In the genomic region with DNA sequence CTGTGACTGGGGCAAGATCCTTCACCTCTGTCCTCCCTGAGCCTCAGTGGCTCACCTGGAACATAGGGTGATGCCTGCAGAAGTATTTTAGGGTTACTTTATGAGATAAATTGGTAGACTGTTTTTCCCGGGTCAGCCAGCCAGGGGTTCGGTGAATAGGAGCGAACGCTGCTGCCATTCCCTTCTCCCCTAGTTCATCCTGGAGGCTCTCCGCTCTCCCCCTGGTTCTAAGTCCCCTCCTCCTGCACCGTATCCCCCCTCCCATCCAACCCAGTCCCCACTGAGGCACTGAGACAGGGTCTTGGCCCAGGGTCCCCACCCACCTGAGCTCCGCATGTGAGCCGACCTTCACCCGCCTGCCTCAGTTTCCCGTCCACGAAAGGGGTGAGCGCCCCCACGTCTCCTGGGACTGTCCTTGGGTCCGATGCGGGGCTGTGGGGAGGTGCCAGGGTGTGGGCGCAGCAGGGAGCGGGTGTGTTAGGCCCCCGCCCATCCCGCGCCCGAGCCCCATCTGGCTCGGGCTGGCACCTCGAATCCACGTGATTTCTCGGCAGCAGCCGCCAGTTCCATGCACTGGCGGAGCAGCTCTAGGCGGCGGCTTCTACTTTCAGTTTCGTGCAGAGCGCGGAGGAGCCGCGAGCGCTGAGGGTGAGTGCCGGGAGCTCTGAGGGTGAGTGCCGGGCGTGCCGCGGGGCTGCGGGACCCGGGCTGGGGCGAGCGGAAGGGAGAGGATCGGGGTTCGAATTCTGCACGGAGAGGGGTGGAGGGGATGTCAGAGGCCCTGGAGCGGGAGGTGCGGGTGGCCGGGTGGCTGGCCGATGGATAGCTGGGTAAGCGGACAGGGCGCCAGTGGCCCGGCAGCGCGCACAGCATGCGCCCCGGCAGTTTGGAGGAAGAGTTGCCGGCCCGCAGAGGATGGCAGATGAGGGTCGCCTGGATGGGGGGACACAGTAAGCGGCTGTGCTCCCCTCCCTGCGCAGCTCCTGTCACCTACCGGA, we compare ENCODE assay signal across 7 cellular contexts. TPM values are rescaled to one million over a fixed set of nuclear protein-coding genes. Genes with fewer than 3 reads are reported as not detected.
DNase-seq lines count a peak whose midpoint lies in the region; ATAC-seq, FAIRE-seq and TF ChIP-seq lines count a peak whose summit lies in the region.

A gene with protein sequence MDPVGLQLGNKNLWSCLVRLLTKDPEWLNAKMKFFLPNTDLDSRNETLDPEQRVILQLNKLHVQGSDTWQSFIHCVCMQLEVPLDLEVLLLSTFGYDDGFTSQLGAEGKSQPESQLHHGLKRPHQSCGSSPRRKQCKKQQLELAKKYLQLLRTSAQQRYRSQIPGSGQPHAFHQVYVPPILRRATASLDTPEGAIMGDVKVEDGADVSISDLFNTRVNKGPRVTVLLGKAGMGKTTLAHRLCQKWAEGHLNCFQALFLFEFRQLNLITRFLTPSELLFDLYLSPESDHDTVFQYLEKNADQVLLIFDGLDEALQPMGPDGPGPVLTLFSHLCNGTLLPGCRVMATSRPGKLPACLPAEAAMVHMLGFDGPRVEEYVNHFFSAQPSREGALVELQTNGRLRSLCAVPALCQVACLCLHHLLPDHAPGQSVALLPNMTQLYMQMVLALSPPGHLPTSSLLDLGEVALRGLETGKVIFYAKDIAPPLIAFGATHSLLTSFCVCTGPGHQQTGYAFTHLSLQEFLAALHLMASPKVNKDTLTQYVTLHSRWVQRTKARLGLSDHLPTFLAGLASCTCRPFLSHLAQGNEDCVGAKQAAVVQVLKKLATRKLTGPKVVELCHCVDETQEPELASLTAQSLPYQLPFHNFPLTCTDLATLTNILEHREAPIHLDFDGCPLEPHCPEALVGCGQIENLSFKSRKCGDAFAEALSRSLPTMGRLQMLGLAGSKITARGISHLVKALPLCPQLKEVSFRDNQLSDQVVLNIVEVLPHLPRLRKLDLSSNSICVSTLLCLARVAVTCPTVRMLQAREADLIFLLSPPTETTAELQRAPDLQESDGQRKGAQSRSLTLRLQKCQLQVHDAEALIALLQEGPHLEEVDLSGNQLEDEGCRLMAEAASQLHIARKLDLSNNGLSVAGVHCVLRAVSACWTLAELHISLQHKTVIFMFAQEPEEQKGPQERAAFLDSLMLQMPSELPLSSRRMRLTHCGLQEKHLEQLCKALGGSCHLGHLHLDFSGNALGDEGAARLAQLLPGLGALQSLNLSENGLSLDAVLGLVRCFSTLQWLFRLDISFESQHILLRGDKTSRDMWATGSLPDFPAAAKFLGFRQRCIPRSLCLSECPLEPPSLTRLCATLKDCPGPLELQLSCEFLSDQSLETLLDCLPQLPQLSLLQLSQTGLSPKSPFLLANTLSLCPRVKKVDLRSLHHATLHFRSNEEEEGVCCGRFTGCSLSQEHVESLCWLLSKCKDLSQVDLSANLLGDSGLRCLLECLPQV (N-terminal part only) (plus strand): TSS at position 610 of the 998 bp plus-strand sequence. CDS start 31,156 bp downstream, outside the sequence.

- DNase-seq in GM18507 (ENCODE audit: extremely low spot score, insufficient read length, low read depth) (peak; percentile 78), NCI-H2107 treated with DMSO at 0.1 percent for 48 hours (lab: John Stamatoyannopoulos, UW; ENCODE audit: unreplicated experiment) (peak; percentile 45), MCF 10A (ENCODE audit: unreplicated experiment) (peak; percentile 83), iPS-NIHi11 (ENCODE audit: low spot score) (peak; percentile 84), small intestine (peak; percentile 93)

- H3K4me3 Mint-ChIP-seq in MCF 10A (ENCODE audit: unreplicated experiment) = peak within 1 kb of the TSS; percentile 100

- H3K27me3 ChIP-seq in small intestine (ENCODE audit: control insufficient read depth in 2 of 2, insufficient read depth in 2 of 2, low read length in 2 of 2) = no peaks in the 10 kb centered on the region

- peaks cover 2 to 3% of the 10 kb centered on the region in 2 donors for H3K4me1 ChIP-seq in small intestine (ENCODE audit: control insufficient read depth in 2 of 2, insufficient read depth in 1 of 2, low read depth in 1 of 2, low read length in 1 of 2)

- intact Hi-C loops in MCF 10A (cut with micrococcal nuclease) = no loop called here

- WGBS in small intestine, 3 donors = 2 to 3% (median 3%) methylated on average over 51 to 64 of the region's 64 CpGs

- CTCF ChIA-PET in MCF 10A (lab: Yijun Ruan, JAX) = interaction anchor here (0.6 to 1.3 kb wide), 2 partner anchors 70 to 117 kb away, joined by 3 read pairs; no protein-coding TSS in a partner anchor

- no peaks in the 10 kb centered on the region for H3K36me3 ChIP-seq in small intestine (ENCODE audit: control insufficient read depth in 2 of 2, insufficient read depth in 2 of 2, low read length in 2 of 2)

- H3K36me3 Mint-ChIP-seq in MCF 10A (ENCODE audit: insufficient read depth, unreplicated experiment) = peaks cover 6% of the 10 kb centered on the region

- H3K27ac Mint-ChIP-seq in MCF 10A (ENCODE audit: low read depth, unreplicated experiment) = peak within 1 kb of the TSS; percentile 96

- ATAC-seq in HG02852 (IDR thresholded peaks at IDR 0.05; ENCODE audit: unreplicated experiment) = peak; percentile 76

- BruUV-seq in MCF 10A (replicated peaks; lab: Mats Ljungman, UMichigan) = no TSS peak

- no peaks in the 10 kb centered on the region for H3K9me3 ChIP-seq in small intestine (ENCODE audit: control insufficient read depth, low read depth)

- H3K4me1 Mint-ChIP-seq in MCF 10A (ENCODE audit: insufficient read depth, unreplicated experiment) = peaks cover 30% of the 10 kb centered on the region

- POLR2A ChIA-PET in MCF 10A (lab: Yijun Ruan, JAX) = interaction anchor here (0.6 to 2.0 kb wide), 14 partner anchors 9 to 630 kb away, joined by 3 to 14 read pairs (median 4); a partner anchor contains a TSS

- peak within 1 kb of the TSS; percentile 28; the same call in 1 of the 2 replicates for H3K27ac ChIP-seq in VCaP
- peak within 1 kb of the TSS; percentile 60 to 94 for H3K27ac ChIP-seq in small intestine (ENCODE audit: low read depth in 1 of 2, low read length in 1 of 2)

- H3K4me3 ChIP-seq in small intestine (ENCODE audit: low read depth in 1 of 2, low read length in 2 of 2) = peak within 1 kb of the TSS; percentile 89 to 90

- FAIRE-seq in GM18507 (lab: Jason Lieb, UNC) = peak; percentile 90
- no peak for FAIRE-seq in small intestine (lab: Jason Lieb, UNC)

- TF ChIP-seq CTCF in VCaP (conservative IDR thresholded peaks at IDR 0.05) = no peak
- TF ChIP-seq CTCF in MCF 10A (IDR thresholded peaks at IDR 0.05; ENCODE audit: unreplicated experiment) = no peak

- no peaks in the 10 kb centered on the region for H3K27me3 Mint-ChIP-seq in MCF 10A (ENCODE audit: insufficient read depth, unreplicated experiment)

- no peaks in the 10 kb centered on the region for H3K9me3 Mint-ChIP-seq in MCF 10A (ENCODE audit: unreplicated experiment)

RNA-seq across cellular contexts. Expression of the gene that starts here (rescaled TPM):
- 8.0 and 14.5 TPM in 2 replicates for total RNA-seq in MCF 10A (2022)
- 10 to 100 TPM in 2 of 3 donors, 1 to 10 TPM in 1; 6.3 to 29.2 (median 25.4) TPM for polyA plus RNA-seq in small intestine

Comparison
In these comparisons a context has a peak if more than half of its experiments do, and no peak if none do; other contexts are left out.
1. Peak in every context shown above with its lines: DNase-seq, ATAC-seq, H3K4me3 ChIP-seq and H3K27ac ChIP-seq.